1 cellular context compared by ENCODE assay signal in genomic region chr2:21033237-21034155, GRCh38.
TF ChIP-seq lines count a peak whose summit lies in the region.

No MANE protein-coding gene starts in this region.

TF ChIP-seq in HepG2, 621 proteins besides CTCF, POLR2A, EP300 and RAD21 (continued from another document and continues in another):
- TF ChIP-seq TERF1 (CRISPR knock-in tag; IDR thresholded peaks at IDR 0.05) (no peak), BRD4 (CRISPR knock-in tag; IDR thresholded peaks at IDR 0.05) (no peak), ASH2L (IDR thresholded peaks at IDR 0.05; ENCODE audit: insufficient read length, low read depth, low read length) (no peak), ATF4 (CRISPR knock-in tag; IDR thresholded peaks at IDR 0.05) (0 out of 4 replicates have a peak, but pooled peaks of 1 of the 2 experiments have one; percentile 66), CREM (IDR thresholded peaks at IDR 0.05) (no peak), CREM (CRISPR knock-in tag; IDR thresholded peaks at IDR 0.05) (no peak), HOXD1 (CRISPR knock-in tag; IDR thresholded peaks at IDR 0.05) (no peak), CENPX (CRISPR knock-in tag; IDR thresholded peaks at IDR 0.05) (no peak), ZNF430 (CRISPR knock-in tag; IDR thresholded peaks at IDR 0.05) (no peak), SIX4 (CRISPR knock-in tag; IDR thresholded peaks at IDR 0.05) (no peak; the same call in 1 of the 2 replicates), GATA4 (IDR thresholded peaks at IDR 0.05; ENCODE audit: borderline replicate concordance, low read depth) (0 out of 2 replicates have a peak, but pooled peaks have one; percentile 14), KAT8 (CRISPR knock-in tag; IDR thresholded peaks at IDR 0.05) (no peak), HNF4A (CRISPR knock-in tag; IDR thresholded peaks at IDR 0.05) (no peak), ZNF839 (CRISPR knock-in tag; IDR thresholded peaks at IDR 0.05; ENCODE audit: borderline replicate concordance) (no peak), NONO (IDR thresholded peaks at IDR 0.05) (no peak), NONO (CRISPR knock-in tag; conservative IDR thresholded peaks at IDR 0.05) (no peak; the same call in 1 of the 2 replicates), ZFYVE20 (CRISPR knock-in tag; IDR thresholded peaks at IDR 0.05; ENCODE audit: borderline replicate concordance, low read depth) (no peak), ZNF570 (CRISPR knock-in tag; IDR thresholded peaks at IDR 0.05; ENCODE audit: borderline replicate concordance) (0 out of 2 replicates have a peak, but pooled peaks have one; percentile 43), ZNF275 (CRISPR knock-in tag; IDR thresholded peaks at IDR 0.05; ENCODE audit: borderline replicate concordance) (no peak), MTERF4 (CRISPR knock-in tag; IDR thresholded peaks at IDR 0.05) (0 out of 2 replicates have a peak, but pooled peaks have one; percentile 40), ZNF576 (CRISPR knock-in tag; IDR thresholded peaks at IDR 0.05) (no peak), ZIK1 (CRISPR knock-in tag; IDR thresholded peaks at IDR 0.05; ENCODE audit: borderline replicate concordance, low read depth) (no peak), TIGD3 (CRISPR knock-in tag; IDR thresholded peaks at IDR 0.05; ENCODE audit: borderline replicate concordance) (no peak), HMGA1 (CRISPR knock-in tag; conservative IDR thresholded peaks at IDR 0.05) (no peak), ZNF3 (CRISPR knock-in tag; IDR thresholded peaks at IDR 0.05) (no peak), SNAI1 (CRISPR knock-in tag; IDR thresholded peaks at IDR 0.05; ENCODE audit: borderline replicate concordance) (no peak), ZBTB33 (CRISPR knock-in tag; IDR thresholded peaks at IDR 0.05) (no peak), ZNF530 (CRISPR knock-in tag; IDR thresholded peaks at IDR 0.05; ENCODE audit: low read depth) (no peak), KIAA2018 (CRISPR knock-in tag; IDR thresholded peaks at IDR 0.05; ENCODE audit: borderline replicate concordance) (no peak), LCORL (IDR thresholded peaks at IDR 0.05) (no peak), LCORL (CRISPR knock-in tag; IDR thresholded peaks at IDR 0.05) (no peak), GLI4 (CRISPR knock-in tag; IDR thresholded peaks at IDR 0.05; ENCODE audit: borderline replicate concordance) (no peak), SIX1 (CRISPR knock-in tag; IDR thresholded peaks at IDR 0.05; ENCODE audit: borderline replicate concordance) (no peak), ZNF710 (CRISPR knock-in tag; IDR thresholded peaks at IDR 0.05; ENCODE audit: borderline replicate concordance) (no peak), ZNF550 (CRISPR knock-in tag; IDR thresholded peaks at IDR 0.05; ENCODE audit: borderline replicate concordance) (no peak), NFATC3 (CRISPR knock-in tag; IDR thresholded peaks at IDR 0.05) (no peak), FOXM1 (CRISPR knock-in tag; IDR thresholded peaks at IDR 0.05) (no peak), JUND (CRISPR knock-in tag; IDR thresholded peaks at IDR 0.05) (0 out of 2 replicates have a peak, but pooled peaks have one; percentile 12), RFX1 (IDR thresholded peaks at IDR 0.05) (no peak), ZNF790 (CRISPR knock-in tag; IDR thresholded peaks at IDR 0.05; ENCODE audit: borderline replicate concordance) (no peak), MLXIP (CRISPR knock-in tag; IDR thresholded peaks at IDR 0.05; ENCODE audit: borderline replicate concordance) (no peak), ZNF20 (CRISPR knock-in tag; IDR thresholded peaks at IDR 0.05) (no peak)
